ENCODE assay signal across 12 cellular contexts in the genomic region with DNA sequence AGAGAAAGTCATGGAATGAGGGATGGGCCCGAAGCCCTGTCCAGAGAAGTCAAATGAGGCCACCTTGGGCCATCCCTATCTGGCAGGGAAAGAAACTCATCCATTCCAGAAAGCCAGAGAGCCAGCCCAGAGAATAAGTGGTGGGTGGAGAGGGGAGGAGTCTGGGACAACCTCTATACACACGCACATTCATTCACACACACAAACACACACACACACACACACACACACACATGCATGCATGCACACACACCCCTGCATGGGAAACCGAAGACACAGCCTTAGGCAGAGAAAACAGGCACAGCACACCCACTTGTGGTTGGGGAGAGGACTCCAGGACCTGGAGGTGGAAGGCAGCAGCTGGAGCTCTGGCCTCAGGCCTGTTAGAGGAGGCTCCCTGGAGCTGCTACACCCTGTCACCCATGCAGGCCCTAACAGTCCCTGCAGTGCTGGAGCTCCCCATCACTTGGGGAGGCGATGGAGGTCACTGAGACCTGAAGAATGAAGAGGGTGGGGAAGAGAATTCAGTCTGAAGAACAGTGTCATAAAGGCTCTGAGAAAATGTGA. TPM values are rescaled to one million over a fixed set of nuclear protein-coding genes. Genes with fewer than 3 reads are reported as not detected.
DNase-seq lines count a peak whose midpoint lies in the region; ATAC-seq and TF ChIP-seq lines count a peak whose summit lies in the region.
"Had no signal": no experiment of that assay in that cellular context is flagged by ENCODE, and none has a peak within 500 bp of the region (broad histone marks: within the 10 kb centered on the region; RNA-seq: fewer than 3 reads in every experiment).

No MANE protein-coding gene starts in this region.

- TF ChIP-seq CTCF in gastroesophageal sphincter (IDR thresholded peaks at IDR 0.05), result peak in 3 of 4 experiments; percentile 34 to 45 (median 38)

- no peak overlapping the region for H3K4me3 ChIP-seq in SJCRH30
- no peak overlapping the region for H3K4me3 ChIP-seq in gastroesophageal sphincter

- WGBS in gastroesophageal sphincter (ENCODE audit: low coverage in 1 of 2), 2 donors, result 0 to 44% methylated on average over 1 to 2 of the region's 4 CpGs

- no peak overlapping the region for H3K27ac ChIP-seq in SJCRH30
- H3K27ac ChIP-seq in gastroesophageal sphincter, result peak overlapping the region; percentile 13 to 78 (median 74)

- H3K27me3 ChIP-seq in SJCRH30 (no peaks in the 10 kb centered on the region), gastroesophageal sphincter (no peaks in the 10 kb centered on the region)

- no peak for TF ChIP-seq EP300 in gastroesophageal sphincter (IDR thresholded peaks at IDR 0.05)

- H3K36me3 ChIP-seq in SJCRH30, result no peaks in the 10 kb centered on the region
- peaks cover 0 to 15% of the 10 kb centered on the region in 2 donors for H3K36me3 ChIP-seq in gastroesophageal sphincter

- no peak for TF ChIP-seq POLR2A in gastroesophageal sphincter (IDR thresholded peaks at IDR 0.05)

- ATAC-seq in gastroesophageal sphincter, result peak; percentile 81
- ATAC-seq in sciatic nerve, result peak; percentile 89
- ATAC-seq in HG02588 (IDR thresholded peaks at IDR 0.05; ENCODE audit: unreplicated experiment), result no peak
- ATAC-seq in HG02623 (IDR thresholded peaks at IDR 0.05; ENCODE audit: unreplicated experiment), result no peak
- ATAC-seq: activated T-cell treated with anti-CD3 and anti-CD28 coated beads, Interleukin-2, amount 50 U/mL, for 4 hours had no signal

- peaks cover 8% of the 10 kb centered on the region; the same call in 1 of the 2 replicates for H3K9me3 ChIP-seq in SJCRH30 (replicated peaks)
- H3K9me3 ChIP-seq in gastroesophageal sphincter, result no peaks in the 10 kb centered on the region

- H3K4me1 ChIP-seq in SJCRH30, result 0 out of 2 replicates have a peak, but pooled peaks cover 4% of the 10 kb centered on the region
- H3K4me1 ChIP-seq in gastroesophageal sphincter, result peaks cover 2 to 35% (median 20%) of the 10 kb centered on the region in 3 donors

- peak; percentile 65 for DNase-seq in Daoy (ENCODE audit: low read depth)
- DNase-seq in SJCRH30, result peak; percentile 68 to 77
- DNase-seq in sciatic nerve (ENCODE audit: low spot score), result no peak
- no peak for DNase-seq in amniotic stem cell (lab: John Stamatoyannopoulos, UW)
- DNase-seq in effector CD8-positive, alpha-beta T cell (lab: John Stamatoyannopoulos, UW), result no peak
- DNase-seq: activated T-cell treated with anti-CD3 and anti-CD28 coated beads, Interleukin-2, amount 50 U/mL, for 4 hours; foreskin melanocyte; GOT3; occipital lobe had no signal

- intact Hi-C loops in sciatic nerve (cut with DNase I), result no loop called here

RNA-seq across cellular contexts. Expression of a gene that starts 38.0 kb away (rescaled TPM):
- 1,514 and 1,682 TPM in 2 replicates for total RNA-seq in Daoy (2014; rRNA removed; shearing (Covaris generic))
- 4.8 TPM in 2 replicates for total RNA-seq in SJCRH30 (2014; rRNA removed; shearing (Covaris generic))
- total RNA-seq in gastroesophageal sphincter, result 100 to 1,000 TPM in 3 of 4 donors, 10 to 100 TPM in 1; 29.0 to 159 (median 112) TPM
- total RNA-seq in sciatic nerve, result 232 TPM

Comparison
In these comparisons a context has a peak if more than half of its experiments do, and no peak if none do; other contexts are left out.
1. DNase-seq: peak in Daoy (single experiment) and SJCRH30 (2 of 2); none in sciatic nerve (single experiment), amniotic stem cell (single experiment) and effector CD8-positive, alpha-beta T cell (single experiment).
2. ATAC-seq: peak in gastroesophageal sphincter (single experiment) and sciatic nerve (single experiment); none in HG02588 (single experiment) and HG02623 (single experiment).